In genomic region chr10:125023862-125024495, GRCh38 we compare ENCODE assay signal across 12 cellular contexts.
DNase-seq lines count a peak whose midpoint lies in the region; ATAC-seq and TF ChIP-seq lines count a peak whose summit lies in the region.
"Had no signal": no experiment of that assay in that cellular context is flagged by ENCODE, and none has a peak within 500 bp of the region (broad histone marks: within the 10 kb centered on the region; RNA-seq: fewer than 3 reads in every experiment).

No MANE protein-coding gene starts in this region.

- no peaks in the 10 kb centered on the region for H3K27me3 ChIP-seq in colonic mucosa
- H3K27me3 ChIP-seq in mesenchymal stem cell (ENCODE audit: control insufficient read depth in 1 of 2, insufficient read depth in 1 of 2, low read length in 2 of 2) = no peaks in the 10 kb centered on the region

- H2BK120ac ChIP-seq in mesenchymal stem cell (ENCODE audit: low read depth, low read length) = no peak overlapping the region

- no peaks in the 10 kb centered on the region for H3K9me3 ChIP-seq in colonic mucosa
- H3K9me3 ChIP-seq in mesenchymal stem cell (ENCODE audit: control insufficient read depth, low read length) = no peaks in the 10 kb centered on the region

- H2BK12ac ChIP-seq in mesenchymal stem cell (ENCODE audit: low read length in 2 of 2) = no peak overlapping the region

- DNase-seq in natural killer cell (no peak), colonic mucosa (peak; percentile 72), mesenchymal stem cell (no peak), mesenteric fat pad (ENCODE audit: low spot score) (no peak)
- DNase-seq in natural killer cell treated with Interleukin-12 subunit alpha and Interleukin-12 subunit beta and Interleukin-15 and Interleukin-18, amount 100 ng/mL, for 72 hours (ENCODE audit: low spot score) = no peak
- no peak for DNase-seq in stimulated activated naive CD4-positive, alpha-beta T cell treated with Interleukin-2 at 50 U/mL for 16 hours (lab: John Stamatoyannopoulos, UW)
- DNase-seq in NK-92 treated with Interleukin-12 subunit alpha and Interleukin-12 subunit beta, amount 100 ng/mL, for 24 hours (lab: John Stamatoyannopoulos, UW) = no peak
- DNase-seq: activated CD4-positive, alpha-beta memory T cell treated with anti-CD3 and anti-CD28 coated beads, Interleukin-2, amount 10 ng/mL, durations not matched to agents 7 days and 5 days; NCI-H1930; stimulated activated CD8-positive, alpha-beta memory T cell treated with anti-CD3 and anti-CD28 coated beads, Interleukin-4, amount 100 ng/mL, for 48 hours had no signal

- no peaks in the 10 kb centered on the region for H3K36me3 Mint-ChIP-seq in natural killer cell
- H3K36me3 Mint-ChIP-seq in natural killer cell treated with Interleukin-12 subunit alpha and Interleukin-12 subunit beta and Interleukin-15 and Interleukin-18, amount 100 ng/mL, for 72 hours = no peaks in the 10 kb centered on the region
- H3K36me3 Mint-ChIP-seq in activated T-helper 17 cell treated with anti-CD3 and anti-CD28 coated beads, Interleukin-2, amount 50 U/mL, for 72 hours (ENCODE audit: low read depth) = no peaks in the 10 kb centered on the region

- no peak overlapping the region for H2BK15ac ChIP-seq in mesenchymal stem cell (ENCODE audit: low read depth, poor library complexity, severe bottlenecking)

- no peak overlapping the region for H3K4me3 Mint-ChIP-seq in natural killer cell
- no peak overlapping the region for H3K4me3 Mint-ChIP-seq in natural killer cell treated with Interleukin-12 subunit alpha and Interleukin-12 subunit beta and Interleukin-15 and Interleukin-18, amount 100 ng/mL, for 72 hours
- no peak overlapping the region for H3K4me3 Mint-ChIP-seq in activated T-helper 17 cell treated with anti-CD3 and anti-CD28 coated beads, Interleukin-2, amount 50 U/mL, for 72 hours
- H3K4me3 Mint-ChIP-seq: activated CD4-positive, alpha-beta memory T cell treated with anti-CD3 and anti-CD28 coated beads, Interleukin-2, amount 10 ng/mL, durations not matched to agents 7 days and 5 days; central memory CD8-positive, alpha-beta T cell had no signal

- peaks cover 69% of the 10 kb centered on the region for H3K79me1 ChIP-seq in mesenchymal stem cell (replicated peaks; ENCODE audit: low read length, poor library complexity, severe bottlenecking)

- H3K14ac ChIP-seq in mesenchymal stem cell (ENCODE audit: low read length in 2 of 2) = peak overlapping the region in 1 of 2 experiments; percentile 35

- H4K8ac ChIP-seq in mesenchymal stem cell (ENCODE audit: low read length) = no peak overlapping the region

- H3K23ac ChIP-seq in mesenchymal stem cell (ENCODE audit: low read length in 2 of 2) = no peak overlapping the region

- H3K9ac ChIP-seq in colonic mucosa (ENCODE audit: low read depth in 2 of 2, low read length in 2 of 2) (no peak overlapping the region), mesenchymal stem cell (ENCODE audit: low read length) (peak overlapping the region; percentile 39)

- peaks cover 9% of the 10 kb centered on the region for H3K36me3 ChIP-seq in colonic mucosa
- peaks cover 26 to 63% of the 10 kb centered on the region in 2 experiments for H3K36me3 ChIP-seq in mesenchymal stem cell (ENCODE audit: control insufficient read depth in 1 of 2, insufficient read depth in 2 of 2, low read depth in 1 of 2, low read length in 2 of 2)

- H3K27ac Mint-ChIP-seq in natural killer cell = peak overlapping the region; percentile 64 to 83
- no peak overlapping the region for H3K27ac Mint-ChIP-seq in natural killer cell treated with Interleukin-12 subunit alpha and Interleukin-12 subunit beta and Interleukin-15 and Interleukin-18, amount 100 ng/mL, for 72 hours
- H3K27ac Mint-ChIP-seq in activated T-helper 17 cell treated with anti-CD3 and anti-CD28 coated beads, Interleukin-2, amount 50 U/mL, for 72 hours = no peak overlapping the region
- H3K27ac Mint-ChIP-seq: activated CD4-positive, alpha-beta memory T cell treated with anti-CD3 and anti-CD28 coated beads, Interleukin-2, amount 10 ng/mL, durations not matched to agents 7 days and 5 days had no signal

- ATAC-seq in natural killer cell = no peak
- no peak for ATAC-seq in natural killer cell treated with Interleukin-12 subunit alpha and Interleukin-12 subunit beta and Interleukin-15 and Interleukin-18, amount 100 ng/mL, for 72 hours
- ATAC-seq in activated T-helper 17 cell treated with anti-CD3 and anti-CD28 coated beads, Interleukin-2, amount 50 U/mL, for 72 hours (replicated peaks) = no peak

- peaks cover 69 to 76% of the 10 kb centered on the region in 2 donors for H3K4me1 Mint-ChIP-seq in natural killer cell
- peaks cover 24 to 53% of the 10 kb centered on the region in 2 donors for H3K4me1 Mint-ChIP-seq in natural killer cell treated with Interleukin-12 subunit alpha and Interleukin-12 subunit beta and Interleukin-15 and Interleukin-18, amount 100 ng/mL, for 72 hours (ENCODE audit: low read depth in 2 of 2)
- no peaks in the 10 kb centered on the region for H3K4me1 Mint-ChIP-seq in activated T-helper 17 cell treated with anti-CD3 and anti-CD28 coated beads, Interleukin-2, amount 50 U/mL, for 72 hours
- H3K4me1 Mint-ChIP-seq: activated CD4-positive, alpha-beta memory T cell treated with anti-CD3 and anti-CD28 coated beads, Interleukin-2, amount 10 ng/mL, durations not matched to agents 7 days and 5 days had no signal

- H3K27me3 Mint-ChIP-seq in natural killer cell (ENCODE audit: low read depth in 2 of 2) = no peaks in the 10 kb centered on the region
- no peaks in the 10 kb centered on the region for H3K27me3 Mint-ChIP-seq in natural killer cell treated with Interleukin-12 subunit alpha and Interleukin-12 subunit beta and Interleukin-15 and Interleukin-18, amount 100 ng/mL, for 72 hours
- peaks cover 11% of the 10 kb centered on the region for H3K27me3 Mint-ChIP-seq in activated T-helper 17 cell treated with anti-CD3 and anti-CD28 coated beads, Interleukin-2, amount 50 U/mL, for 72 hours

- no peak overlapping the region for H3K18ac ChIP-seq in mesenchymal stem cell (ENCODE audit: low read depth in 1 of 2, low read length in 2 of 2)

- H3K27ac ChIP-seq in colonic mucosa (no peak overlapping the region), mesenchymal stem cell (ENCODE audit: low read length, poor library complexity, severe bottlenecking) (no peak overlapping the region)

- WGBS in mesenchymal stem cell = 90% methylated on average over 25 of the region's 26 CpGs

- H2AK5ac ChIP-seq in mesenchymal stem cell (ENCODE audit: low read length, severe bottlenecking) = no peak overlapping the region

- no peak overlapping the region for H3K4me2 ChIP-seq in mesenchymal stem cell (ENCODE audit: low read length, poor library complexity, severe bottlenecking)

- H3K4me3 ChIP-seq in colonic mucosa (no peak overlapping the region), mesenchymal stem cell (ENCODE audit: insufficient read depth in 1 of 2, low read depth in 1 of 2, low read length in 2 of 2) (peak overlapping the region in 1 of 2 experiments; percentile 32)

- no peak overlapping the region for H2BK5ac ChIP-seq in mesenchymal stem cell (ENCODE audit: low read depth, low read length, poor library complexity, severe bottlenecking)

- no peak overlapping the region for H2AFZ ChIP-seq in mesenchymal stem cell (ENCODE audit: low read depth, low read length)

- TF ChIP-seq CTCF in natural killer cell (IDR thresholded peaks at IDR 0.05) (no peak), colonic mucosa (IDR thresholded peaks at IDR 0.05) (no peak)

- H3K4ac ChIP-seq in mesenchymal stem cell (ENCODE audit: low read depth in 1 of 2, low read length in 2 of 2) = no peak overlapping the region

- H3K9me3 Mint-ChIP-seq in natural killer cell = no peaks in the 10 kb centered on the region
- no peaks in the 10 kb centered on the region for H3K9me3 Mint-ChIP-seq in natural killer cell treated with Interleukin-12 subunit alpha and Interleukin-12 subunit beta and Interleukin-15 and Interleukin-18, amount 100 ng/mL, for 72 hours
- H3K9me3 Mint-ChIP-seq in activated T-helper 17 cell treated with anti-CD3 and anti-CD28 coated beads, Interleukin-2, amount 50 U/mL, for 72 hours = no peaks in the 10 kb centered on the region
- H3K9me3 Mint-ChIP-seq: activated CD4-positive, alpha-beta memory T cell treated with anti-CD3 and anti-CD28 coated beads, Interleukin-2, amount 10 ng/mL, durations not matched to agents 7 days and 5 days; central memory CD8-positive, alpha-beta T cell had no signal

- H3K4me1 ChIP-seq in colonic mucosa (peaks cover 19% of the 10 kb centered on the region), mesenchymal stem cell (ENCODE audit: control insufficient read depth, insufficient read depth, low read depth, low read length) (peaks cover 28% of the 10 kb centered on the region)

- intact Hi-C loops in natural killer cell (cut with micrococcal nuclease) (no loop called here), colonic mucosa (cut with DNase I) (no loop called here)

- no peak overlapping the region for H4K91ac ChIP-seq in mesenchymal stem cell (ENCODE audit: low read length)

Comparison
In these comparisons a context has a peak if more than half of its experiments do, and no peak if none do; other contexts are left out.
1. H3K27ac Mint-ChIP-seq: peak in natural killer cell (2 of 2); none in natural killer cell treated with Interleukin-12 subunit alpha and Interleukin-12 subunit beta and Interleukin-15 and Interleukin-18, amount 100 ng/mL, for 72 hours (0 of 2) and activated T-helper 17 cell treated with anti-CD3 and anti-CD28 coated beads, Interleukin-2, amount 50 U/mL, for 72 hours (single experiment).